ENCODE assay signal across 8 cellular contexts in genomic region chr16:19167710-19168172, GRCh38. TPM values are rescaled to one million over a fixed set of nuclear protein-coding genes. Genes with fewer than 3 reads are reported as not detected.
DNase-seq lines count a peak whose midpoint lies in the region; ATAC-seq and TF ChIP-seq lines count a peak whose summit lies in the region.

No MANE protein-coding gene starts in this region.

- no peak overlapping the region for H3K27ac Mint-ChIP-seq in central memory CD8-positive, alpha-beta T cell (ENCODE audit: low read depth)

- H3K36me3 ChIP-seq in HUES64 (ENCODE audit: insufficient read depth, low read length), result no peaks in the 10 kb centered on the region
- no peaks in the 10 kb centered on the region for H3K36me3 ChIP-seq in Peyer's patch

- peaks cover 33% of the 10 kb centered on the region for H3K27me3 Mint-ChIP-seq in central memory CD8-positive, alpha-beta T cell

- H3K27me3 ChIP-seq in HUES64 (ENCODE audit: insufficient read depth, low read length) (peaks cover 29% of the 10 kb centered on the region), Peyer's patch (no peaks in the 10 kb centered on the region)

- H3K4me1 Mint-ChIP-seq in central memory CD8-positive, alpha-beta T cell, result no peaks in the 10 kb centered on the region

- peaks cover 7% of the 10 kb centered on the region for H3K9me3 Mint-ChIP-seq in central memory CD8-positive, alpha-beta T cell

- 0 out of 2 replicates have a peak overlapping the region, but pooled peaks have one; percentile 49 for H3K9ac ChIP-seq in HUES64 (ENCODE audit: low read depth, low read length)

- peak overlapping the region; percentile 79 for H3K4me3 ChIP-seq in HUES64 (ENCODE audit: low read length)
- H3K4me3 ChIP-seq in Peyer's patch, result peak overlapping the region; percentile 40 to 76 (median 51)

- no peak overlapping the region for H3K4me3 Mint-ChIP-seq in central memory CD8-positive, alpha-beta T cell

- DNase-seq in activated T-cell treated with anti-CD3 and anti-CD28 coated beads for 24 hours (ENCODE audit: low read depth) (peak; percentile 20), Peyer's patch (peak; percentile 38 to 86 (median 77)), kidney glomerular epithelial cell (lab: John Stamatoyannopoulos, UW) (peak; percentile 10)
- DNase-seq in activated T-cell treated with anti-CD3 and anti-CD28 coated beads, Interleukin-2, amount 50 U/mL, for 1 hour, result no peak
- DNase-seq in central memory CD8-positive, alpha-beta T cell (ENCODE audit: low spot score in 2 of 2), result no peak
- peak; percentile 48 for DNase-seq in stimulated activated CD4-positive, alpha-beta T cell treated with anti-CD3 and anti-CD28 coated beads, Interleukin-1b, Interleukin-23, amount 100 ng/mL, for 48 hours

- TF ChIP-seq CTCF in Peyer's patch (IDR thresholded peaks at IDR 0.05), result peak; percentile 49 to 89 (median 70)

- no peaks in the 10 kb centered on the region for H3K9me3 ChIP-seq in HUES64 (ENCODE audit: insufficient read depth, low read depth, low read length)
- no peaks in the 10 kb centered on the region for H3K9me3 ChIP-seq in Peyer's patch

- WGBS in HUES64, result under 1% methylated on average over 45 of the region's 45 CpGs

- H3K36me3 Mint-ChIP-seq in central memory CD8-positive, alpha-beta T cell (ENCODE audit: insufficient read depth), result peaks cover 3% of the 10 kb centered on the region

- TF ChIP-seq POLR2A in Peyer's patch (IDR thresholded peaks at IDR 0.05), result no peak

- H3K27ac ChIP-seq in HUES64 (ENCODE audit: low read depth, low read length) (no peak overlapping the region), Peyer's patch (peak overlapping the region; percentile 1 to 59 (median 46))

- ATAC-seq in central memory CD8-positive, alpha-beta T cell (replicated peaks; ENCODE audit: extremely low read depth, poor library complexity, severe bottlenecking), result peak; percentile 46
- no peak for ATAC-seq in GM18502 (IDR thresholded peaks at IDR 0.05; ENCODE audit: poor library complexity, unreplicated experiment)

- H3K4me1 ChIP-seq in HUES64 (ENCODE audit: insufficient read depth, low read length), result 0 out of 2 replicates have a peak, but pooled peaks cover 4% of the 10 kb centered on the region
- H3K4me1 ChIP-seq in Peyer's patch, result peaks cover 0 to 26% (median 6%) of the 10 kb centered on the region in 4 donors

RNA-seq across cellular contexts. Expression of gene SYT17, which starts 0.3 kb away (rescaled TPM):
- polyA plus RNA-seq in HUES64 (2013, experiment 1 of 2), result 2.6 TPM
- polyA plus RNA-seq in HUES64 (2013, experiment 2 of 2), result 3.4 TPM
- 10 to 100 TPM in 2 of 4 donors, 1 to 10 TPM in 2; 4.2 to 30.5 (median 9.6) TPM for total RNA-seq in Peyer's patch

RNA-seq across cellular contexts. Expression of gene ITPRIPL2, which starts 54.0 kb away (rescaled TPM):
- polyA plus RNA-seq in HUES64 (2013, experiment 1 of 2), result 1.9 TPM
- 2.7 TPM for polyA plus RNA-seq in HUES64 (2013, experiment 2 of 2)
- total RNA-seq in Peyer's patch, result 10 to 100 TPM; 23.6 to 38.9 (median 32.5) TPM

Comparison
In these comparisons a context has a peak if more than half of its experiments do, and no peak if none do; other contexts are left out.
1. DNase-seq: peak in activated T-cell treated with anti-CD3 and anti-CD28 coated beads for 24 hours (single experiment), Peyer's patch (3 of 3), kidney glomerular epithelial cell (single experiment) and stimulated activated CD4-positive, alpha-beta T cell treated with anti-CD3 and anti-CD28 coated beads, Interleukin-1b, Interleukin-23, amount 100 ng/mL, for 48 hours (single experiment); none in activated T-cell treated with anti-CD3 and anti-CD28 coated beads, Interleukin-2, amount 50 U/mL, for 1 hour (single experiment) and central memory CD8-positive, alpha-beta T cell (0 of 2).